Comparison of ENCODE assay signal across 1 cellular context in genomic region chr16:1374418-1375297, GRCh38.
TF ChIP-seq lines count a peak whose summit lies in the region.

No MANE protein-coding gene starts in this region.

TF ChIP-seq in HepG2, 621 proteins besides CTCF, POLR2A, EP300 and RAD21:
- TF ChIP-seq, protein P1, sequence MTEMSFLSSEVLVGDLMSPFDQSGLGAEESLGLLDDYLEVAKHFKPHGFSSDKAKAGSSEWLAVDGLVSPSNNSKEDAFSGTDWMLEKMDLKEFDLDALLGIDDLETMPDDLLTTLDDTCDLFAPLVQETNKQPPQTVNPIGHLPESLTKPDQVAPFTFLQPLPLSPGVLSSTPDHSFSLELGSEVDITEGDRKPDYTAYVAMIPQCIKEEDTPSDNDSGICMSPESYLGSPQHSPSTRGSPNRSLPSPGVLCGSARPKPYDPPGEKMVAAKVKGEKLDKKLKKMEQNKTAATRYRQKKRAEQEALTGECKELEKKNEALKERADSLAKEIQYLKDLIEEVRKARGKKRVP (CRISPR knock-in tag; IDR thresholded peaks at IDR 0.05) = no peak
- no peak for TF ChIP-seq FOXM1 (CRISPR knock-in tag; IDR thresholded peaks at IDR 0.05)
- TF ChIP-seq, protein P2, sequence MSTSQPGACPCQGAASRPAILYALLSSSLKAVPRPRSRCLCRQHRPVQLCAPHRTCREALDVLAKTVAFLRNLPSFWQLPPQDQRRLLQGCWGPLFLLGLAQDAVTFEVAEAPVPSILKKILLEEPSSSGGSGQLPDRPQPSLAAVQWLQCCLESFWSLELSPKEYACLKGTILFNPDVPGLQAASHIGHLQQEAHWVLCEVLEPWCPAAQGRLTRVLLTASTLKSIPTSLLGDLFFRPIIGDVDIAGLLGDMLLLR (CRISPR knock-in tag; IDR thresholded peaks at IDR 0.05) = no peak
- TF ChIP-seq AGO2 (optimal IDR thresholded peaks at IDR 0.05; ENCODE audit: low read depth, low read length) = peak; percentile 7
- no peak for TF ChIP-seq CEBPG (CRISPR knock-in tag; IDR thresholded peaks at IDR 0.05)
- no peak for TF ChIP-seq HES4 (CRISPR knock-in tag; IDR thresholded peaks at IDR 0.05; ENCODE audit: borderline replicate concordance)
- TF ChIP-seq ZBTB42 (CRISPR knock-in tag; IDR thresholded peaks at IDR 0.05) = no peak
